Comparison of ENCODE assay signal across 9 cellular contexts in the genomic region with DNA sequence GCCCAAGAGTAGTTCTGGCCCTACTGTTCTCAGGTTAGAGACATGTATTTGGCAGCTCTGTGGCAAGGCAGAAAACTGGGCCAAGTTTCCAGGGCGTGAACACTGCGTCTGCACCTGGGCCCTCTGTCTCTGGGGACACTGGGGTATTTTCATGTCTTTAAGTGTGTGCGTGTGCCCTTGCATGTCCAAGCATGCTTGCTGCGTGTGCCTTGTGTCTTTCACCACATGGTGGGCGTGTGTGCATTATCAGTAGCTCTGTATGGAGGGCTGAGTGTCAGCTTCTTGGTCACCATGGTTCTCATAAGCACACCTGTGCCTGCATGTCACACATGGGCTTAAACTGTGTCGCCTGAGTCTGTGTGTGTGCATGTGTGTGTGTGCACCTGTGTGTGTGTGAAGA.
DNase-seq lines count a peak whose midpoint lies in the region; ATAC-seq, FAIRE-seq and TF ChIP-seq lines count a peak whose summit lies in the region.
"Had no signal": no experiment of that assay in that cellular context is flagged by ENCODE, and none has a peak within 500 bp of the region (broad histone marks: within the 10 kb centered on the region; RNA-seq: fewer than 3 reads in every experiment).

No MANE protein-coding gene starts in this region.

- H3K36me3 ChIP-seq in K562 (ENCODE audit: control insufficient read depth, insufficient read depth, low read length) (no peaks in the 10 kb centered on the region), trophoblast cell (ENCODE audit: control insufficient read depth in 1 of 2, insufficient read depth in 2 of 2, low read length in 2 of 2) (no peaks in the 10 kb centered on the region), tibial nerve (peaks cover 0 to 23% (median 0%) of the 10 kb centered on the region in 3 donors)

- H3K14ac ChIP-seq in trophoblast cell (ENCODE audit: low read length), result no peak overlapping the region

- TF ChIP-seq POLR2A in K562 (conservative IDR thresholded peaks at IDR 0.05) (no peak), tibial nerve (IDR thresholded peaks at IDR 0.05) (no peak)

- H2BK5ac ChIP-seq in trophoblast cell (ENCODE audit: low read depth, low read length, poor library complexity), result no peak overlapping the region

- no peak for FAIRE-seq in K562 (lab: Jason Lieb, UNC)

- TF ChIP-seq RAD21 in K562 (CRISPR knock-in tag; conservative IDR thresholded peaks at IDR 0.05 in 1 of 2, IDR thresholded peaks at IDR 0.05 in 1 of 2), result no peak

- no peak overlapping the region for H2BK12ac ChIP-seq in trophoblast cell (ENCODE audit: low read length)

- H3K4ac ChIP-seq in trophoblast cell (ENCODE audit: low read depth, low read length), result no peak overlapping the region

- no peak overlapping the region for H4K91ac ChIP-seq in trophoblast cell (ENCODE audit: low read depth, low read length)

- H3K27ac ChIP-seq in K562 (ENCODE audit: extremely low read depth, low read depth, low read length), result no peak overlapping the region
- no peak overlapping the region for H3K27ac ChIP-seq in trophoblast cell (ENCODE audit: low read depth, low read length)
- H3K27ac ChIP-seq in tibial nerve, result no peak overlapping the region

- in situ Hi-C loops in K562 (cut with MboI), result no loop called here

- no peak for TF ChIP-seq CTCF in K562 (IDR thresholded peaks at IDR 0.05 in 2 of 3, conservative IDR thresholded peaks at IDR 0.05 in 1 of 3; ENCODE audit: insufficient read depth in 2 of 3, low read depth in 1 of 3, low read length in 3 of 3)
- no peak for TF ChIP-seq CTCF in tibial nerve (IDR thresholded peaks at IDR 0.05)

- TF ChIP-seq EP300 in K562 (IDR thresholded peaks at IDR 0.05; ENCODE audit: low read length) (no peak), tibial nerve (IDR thresholded peaks at IDR 0.05) (no peak)

- no peaks in the 10 kb centered on the region for H3K9me3 ChIP-seq in K562 (replicated peaks; ENCODE audit: control insufficient read depth, insufficient read depth, low read depth, low read length)
- no peaks in the 10 kb centered on the region for H3K9me3 ChIP-seq in trophoblast cell (ENCODE audit: insufficient read depth, low read depth, low read length)
- no peaks in the 10 kb centered on the region for H3K9me3 ChIP-seq in tibial nerve

- H3K27me3 ChIP-seq in K562 (ENCODE audit: control insufficient read depth in 2 of 2, insufficient read depth in 2 of 2, low read length in 2 of 2), result no peaks in the 10 kb centered on the region
- H3K27me3 ChIP-seq in trophoblast cell (ENCODE audit: insufficient read depth, low read length), result no peaks in the 10 kb centered on the region
- no peaks in the 10 kb centered on the region for H3K27me3 ChIP-seq in tibial nerve

- H3K79me1 ChIP-seq in trophoblast cell (ENCODE audit: low read length), result no peaks in the 10 kb centered on the region

- DNase-seq in K562 (ENCODE audit: extremely low read depth in 1 of 4, low spot score in 3 of 4), result no peak
- no peak for DNase-seq in trophoblast cell
- no peak for DNase-seq in tibial nerve (ENCODE audit: low spot score in 2 of 2)
- DNase-seq in hippocampal formation (lab: John Stamatoyannopoulos, UW), result no peak
- DNase-seq in CD1c-positive myeloid dendritic cell (ENCODE audit: extremely low spot score), result no peak

- no peak overlapping the region for H3K23ac ChIP-seq in trophoblast cell (ENCODE audit: low read length)

- H3K9me1 ChIP-seq in K562 (ENCODE audit: control insufficient read depth, insufficient read depth, low read length), result peaks cover 3% of the 10 kb centered on the region

- H4K12ac ChIP-seq in trophoblast cell (ENCODE audit: low read depth, low read length), result no peak overlapping the region

- no peak overlapping the region for H2BK120ac ChIP-seq in trophoblast cell (ENCODE audit: insufficient read depth, low read length, poor library complexity)

- H2AFZ ChIP-seq in K562 (ENCODE audit: low read depth, low read length) (no peak overlapping the region), trophoblast cell (ENCODE audit: insufficient read depth, low read length, poor library complexity) (no peak overlapping the region)

- ATAC-seq in GM18508 (IDR thresholded peaks at IDR 0.05; ENCODE audit: insufficient read depth, unreplicated experiment) (peak; percentile 37), GM21423 (IDR thresholded peaks at IDR 0.05; ENCODE audit: unreplicated experiment) (peak; percentile 74), HG03103 (IDR thresholded peaks at IDR 0.05; ENCODE audit: low read depth, unreplicated experiment) (peak; percentile 88), K562 (no peak)
- ATAC-seq: HCT116 had no signal

- H3K79me2 ChIP-seq in K562 (ENCODE audit: control insufficient read depth, insufficient read depth, low read length), result no peaks in the 10 kb centered on the region
- H3K79me2 ChIP-seq in trophoblast cell (ENCODE audit: control insufficient read depth, insufficient read depth, low read length, poor library complexity), result no peaks in the 10 kb centered on the region

- H3K9ac ChIP-seq in K562 (ENCODE audit: insufficient read depth in 1 of 2, low read depth in 2 of 2, low read length in 2 of 2) (no peak overlapping the region), trophoblast cell (ENCODE audit: low read length) (no peak overlapping the region)

- H3K4me1 ChIP-seq in K562 (replicated peaks in 1 of 2; ENCODE audit: control insufficient read depth in 2 of 2, insufficient read depth in 2 of 2, low read length in 2 of 2), result no peaks in the 10 kb centered on the region
- no peaks in the 10 kb centered on the region for H3K4me1 ChIP-seq in trophoblast cell (ENCODE audit: control insufficient read depth in 1 of 2, insufficient read depth in 2 of 2, low read length in 2 of 2)
- H3K4me1 ChIP-seq in tibial nerve, result peaks cover 0 to 37% (median 0%) of the 10 kb centered on the region in 4 donors

- H4K8ac ChIP-seq in trophoblast cell (ENCODE audit: low read depth, low read length), result no peak overlapping the region

- H3K4me2 ChIP-seq in K562 (ENCODE audit: insufficient read depth, low read length), result no peak overlapping the region
- H3K4me2 ChIP-seq in trophoblast cell (ENCODE audit: low read length), result no peak overlapping the region

- no peak overlapping the region for H3K4me3 ChIP-seq in K562
- H3K4me3 ChIP-seq in trophoblast cell (ENCODE audit: low read depth, low read length), result no peak overlapping the region
- no peak overlapping the region for H3K4me3 ChIP-seq in tibial nerve

- WGBS in K562 (ENCODE audit: insufficient coverage, low coverage, missing lambda C conversion rate), result 50% methylated on average over 6 of the region's 6 CpGs
- WGBS in trophoblast cell (ENCODE audit: extremely low coverage, insufficient coverage, insufficient read length), result no CpG with 5 or more reads among the region's 6 CpGs
- WGBS in tibial nerve, 2 donors, result 92 to 100% methylated on average over 6 of the region's 6 CpGs

- POLR2A ChIA-PET in K562 (lab: Yijun Ruan, JAX), result interaction anchor here (1.4 to 2.2 kb wide), 2 partner anchors 12 to 15 kb away, joined by 3 to 5 read pairs; no protein-coding TSS in a partner anchor

- no peak overlapping the region for H3K18ac ChIP-seq in trophoblast cell (ENCODE audit: low read length)

- peaks cover 5% of the 10 kb centered on the region; the same call in 1 of the 2 replicates for H4K20me1 ChIP-seq in K562 (replicated peaks; ENCODE audit: control insufficient read depth, insufficient read depth, low read length)

- BruUV-seq in K562 (replicated peaks; lab: Mats Ljungman, UMichigan), result no TSS peak

- CTCF ChIA-PET in K562 (lab: Yijun Ruan, JAX; ENCODE audit: low intra/inter-chr PET ratio), result no interaction called here

- intact Hi-C loops in K562 (cut with micrococcal nuclease), result no loop called here

- no peak overlapping the region for H2AK5ac ChIP-seq in trophoblast cell (ENCODE audit: low read length)

TF ChIP-seq in K562, 482 proteins besides CTCF, POLR2A, EP300 and RAD21:
- no peak for TF ChIP-seq ZNF830 (CRISPR knock-in tag; IDR thresholded peaks at IDR 0.05)
- TF ChIP-seq, protein P1, sequence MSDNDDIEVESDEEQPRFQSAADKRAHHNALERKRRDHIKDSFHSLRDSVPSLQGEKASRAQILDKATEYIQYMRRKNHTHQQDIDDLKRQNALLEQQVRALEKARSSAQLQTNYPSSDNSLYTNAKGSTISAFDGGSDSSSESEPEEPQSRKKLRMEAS (CRISPR knock-in tag; IDR thresholded peaks at IDR 0.05), result peak; percentile 29; the same call in 1 of the 2 replicates
TF ChIP-seq in K562: peak in this region for 1.
